ENCODE assay signal across 22 cellular contexts in genomic region chr14:71668186-71668912, GRCh38.
A peak's percentile ranks its signal among the peaks of the same experiment; 100 is the strongest.
DNase-seq lines count a peak whose midpoint lies in the region; ATAC-seq, FAIRE-seq and TF ChIP-seq lines count a peak whose summit lies in the region.
"Had no signal": no experiment of that assay in that cellular context is flagged by ENCODE, and none has a peak within 500 bp of the region (broad histone marks: within the 10 kb centered on the region; RNA-seq: fewer than 3 reads in every experiment).

No MANE protein-coding gene starts in this region.

- H3K27ac ChIP-seq in left lung = no peak overlapping the region
- H3K27ac ChIP-seq: stomach, upper lobe of left lung had no signal

- H3K4me1 ChIP-seq in left lung = no peaks in the 10 kb centered on the region
- H3K4me1 ChIP-seq: Caco-2, stomach, upper lobe of left lung had no signal

- ATAC-seq in left lung = peak; percentile 17
- no peak for ATAC-seq in HG03139 (IDR thresholded peaks at IDR 0.05; ENCODE audit: unreplicated experiment)
- ATAC-seq: activated CD8-positive, alpha-beta memory T cell treated with anti-CD3 and anti-CD28 coated beads, Interleukin-2, amount 10 ng/mL, durations not matched to agents 7 days and 5 days; activated T-helper 17 cell treated with anti-CD3 and anti-CD28 coated beads, Interleukin-2, amount 50 U/mL, for 72 hours; left cardiac atrium had no signal

- peaks cover 47% of the 10 kb centered on the region for H3K36me3 Mint-ChIP-seq in T-helper 2 cell treated with Interferon-gamma antibody and Interleukin-4, amounts not matched to agents 5 μg/mL and 100 μg/mL, for 36 hours (ENCODE audit: low read depth)
- peaks cover 29% of the 10 kb centered on the region for H3K36me3 Mint-ChIP-seq in brain

- H3K27ac Mint-ChIP-seq in T-helper 2 cell treated with Interferon-gamma antibody and Interleukin-4, amounts not matched to agents 5 μg/mL and 100 μg/mL, for 36 hours = peak overlapping the region; percentile 17
- H3K27ac Mint-ChIP-seq in brain = peak overlapping the region in 3 of 5 experiments; percentile 13 to 62 (median 24)
- H3K27ac Mint-ChIP-seq: activated CD8-positive, alpha-beta memory T cell treated with anti-CD3 and anti-CD28 coated beads, Interleukin-2, amount 10 ng/mL, durations not matched to agents 7 days and 5 days; activated naive CD8-positive, alpha-beta T cell treated with anti-CD3 and anti-CD28 coated beads, Interleukin-2, amount 10 ng/mL, durations not matched to agents 7 days and 5 days had no signal

- FAIRE-seq in urothelium cell line (lab: Jason Lieb, UNC) = peak; percentile 23

- H3K27me3 Mint-ChIP-seq in T-helper 2 cell treated with Interferon-gamma antibody and Interleukin-4, amounts not matched to agents 5 μg/mL and 100 μg/mL, for 36 hours (ENCODE audit: low read depth) = no peaks in the 10 kb centered on the region
- H3K27me3 Mint-ChIP-seq in brain = no peaks in the 10 kb centered on the region
- H3K27me3 Mint-ChIP-seq: activated CD8-positive, alpha-beta memory T cell treated with anti-CD3 and anti-CD28 coated beads, Interleukin-2, amount 10 ng/mL, durations not matched to agents 7 days and 5 days; activated naive CD8-positive, alpha-beta T cell treated with anti-CD3 and anti-CD28 coated beads, Interleukin-2, amount 10 ng/mL, durations not matched to agents 7 days and 5 days; activated T-helper 17 cell treated with anti-CD3 and anti-CD28 coated beads, Interleukin-2, amount 50 U/mL, for 72 hours had no signal

- H3K4me1 Mint-ChIP-seq in T-helper 2 cell treated with Interferon-gamma antibody and Interleukin-4, amounts not matched to agents 5 μg/mL and 100 μg/mL, for 36 hours (ENCODE audit: low read depth) = peaks cover 27% of the 10 kb centered on the region
- peaks cover 40% of the 10 kb centered on the region for H3K4me1 Mint-ChIP-seq in brain

- H3K36me3 ChIP-seq in left lung = peaks cover 0 to 19% of the 10 kb centered on the region in 2 donors

- no peak for DNase-seq in T-helper 2 cell treated with Interferon-gamma antibody and Interleukin-4, amounts not matched to agents 5 μg/mL and 100 μg/mL, for 36 hours (ENCODE audit: low spot score)
- DNase-seq in T-helper 2 cell (no peak), left lung (no peak), urothelium cell line (ENCODE audit: low spot score) (no peak), erythroblast (lab: John Stamatoyannopoulos, UW) (no peak), UCSD-AML1 (lab: John Stamatoyannopoulos, UW; ENCODE audit: unreplicated experiment) (no peak)
- DNase-seq: 8988T; activated CD4-positive, alpha-beta T cell treated with anti-CD3 and anti-CD28 coated beads for 4 hours; activated CD8-positive, alpha-beta memory T cell treated with anti-CD3 and anti-CD28 coated beads, Interleukin-2, amount 10 ng/mL, durations not matched to agents 7 days and 5 days; activated naive CD8-positive, alpha-beta T cell treated with anti-CD3 and anti-CD28 coated beads, Interleukin-2, amount 10 ng/mL, durations not matched to agents 7 days and 5 days; Caco-2; left cardiac atrium; midbrain; NCI-H1417 treated with DMSO at 0.1 percent for 48 hours; NCI-H524 treated with DMSO at 0.1 percent for 48 hours; RPMI8226; spleen; stomach; upper lobe of left lung had no signal

- intact Hi-C loops in left lung (cut with DNase I) = no loop called here

- H3K9me3 Mint-ChIP-seq in T-helper 2 cell treated with Interferon-gamma antibody and Interleukin-4, amounts not matched to agents 5 μg/mL and 100 μg/mL, for 36 hours = no peaks in the 10 kb centered on the region
- H3K9me3 Mint-ChIP-seq in brain = no peaks in the 10 kb centered on the region
- H3K9me3 Mint-ChIP-seq: activated naive CD8-positive, alpha-beta T cell treated with anti-CD3 and anti-CD28 coated beads, Interleukin-2, amount 10 ng/mL, durations not matched to agents 7 days and 5 days; activated T-helper 17 cell treated with anti-CD3 and anti-CD28 coated beads, Interleukin-2, amount 50 U/mL, for 72 hours had no signal

- no peak overlapping the region for H3K4me3 Mint-ChIP-seq in T-helper 2 cell treated with Interferon-gamma antibody and Interleukin-4, amounts not matched to agents 5 μg/mL and 100 μg/mL, for 36 hours
- H3K4me3 Mint-ChIP-seq in brain = no peak overlapping the region
- H3K4me3 Mint-ChIP-seq: activated CD8-positive, alpha-beta memory T cell treated with anti-CD3 and anti-CD28 coated beads, Interleukin-2, amount 10 ng/mL, durations not matched to agents 7 days and 5 days; activated naive CD8-positive, alpha-beta T cell treated with anti-CD3 and anti-CD28 coated beads, Interleukin-2, amount 10 ng/mL, durations not matched to agents 7 days and 5 days; activated T-helper 17 cell treated with anti-CD3 and anti-CD28 coated beads, Interleukin-2, amount 50 U/mL, for 72 hours had no signal

- TF ChIP-seq CTCF in brain (conservative IDR thresholded peaks at IDR 0.05) (no peak), left lung (IDR thresholded peaks at IDR 0.05) (no peak)

- TF ChIP-seq POLR2A in erythroblast (IDR thresholded peaks at IDR 0.05; ENCODE audit: low read length) = no peak

- H3K27me3 ChIP-seq in left lung = no peaks in the 10 kb centered on the region
- H3K27me3 ChIP-seq: spleen, stomach, upper lobe of left lung had no signal

- H3K9me3 ChIP-seq in left lung = no peaks in the 10 kb centered on the region
- H3K9me3 ChIP-seq: Caco-2, spleen, stomach, upper lobe of left lung had no signal

- H3K4me3 ChIP-seq in left lung = no peak overlapping the region
- H3K4me3 ChIP-seq: spleen, stomach, upper lobe of left lung had no signal
